11 cellular contexts compared by ENCODE assay signal in the genomic region with DNA sequence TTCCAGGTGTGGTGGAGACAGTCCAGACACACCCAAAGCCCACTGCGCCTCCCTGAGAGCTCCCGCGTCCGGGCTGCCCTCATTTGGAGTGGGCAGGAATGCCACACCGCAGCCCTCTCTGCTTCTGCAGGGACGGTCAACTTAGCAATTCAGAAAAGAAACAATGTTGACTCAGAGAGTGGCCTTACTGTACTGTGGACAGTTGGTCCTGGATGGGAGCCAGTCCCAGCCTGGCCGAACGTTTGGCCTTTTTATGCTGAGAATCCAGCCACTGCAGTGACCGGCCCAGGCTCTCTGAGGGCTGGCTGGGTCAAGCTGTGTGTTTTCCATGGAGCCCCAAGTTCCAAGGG. TPM values are rescaled to one million over a fixed set of nuclear protein-coding genes. Genes with fewer than 3 reads are reported as not detected.
DNase-seq lines count a peak whose midpoint lies in the region; ATAC-seq, FAIRE-seq and TF ChIP-seq lines count a peak whose summit lies in the region.
"Had no signal": no experiment of that assay in that cellular context is flagged by ENCODE, and none has a peak within 500 bp of the region (broad histone marks: within the 10 kb centered on the region; RNA-seq: fewer than 3 reads in every experiment).

No MANE protein-coding gene starts in this region.

- H3K9ac ChIP-seq in GM23248 (no peak overlapping the region), K562 (ENCODE audit: insufficient read depth in 1 of 2, low read depth in 2 of 2, low read length in 2 of 2) (no peak overlapping the region)

- CTCF ChIA-PET in K562 (lab: Yijun Ruan, JAX; ENCODE audit: low intra/inter-chr PET ratio), result no interaction called here

- no peak for TF ChIP-seq EP300 in K562 (IDR thresholded peaks at IDR 0.05; ENCODE audit: low read length)

- peak; percentile 26 for FAIRE-seq in K562 (lab: Jason Lieb, UNC)

- ATAC-seq in K562 (no peak), left ventricle myocardium superior (peak; percentile 3), sciatic nerve (no peak)

- H3K36me3 ChIP-seq in GM23248 (ENCODE audit: low read depth) (peaks cover 48% of the 10 kb centered on the region), K562 (ENCODE audit: control insufficient read depth, insufficient read depth, low read length) (peaks cover 2% of the 10 kb centered on the region; the same call in 1 of the 3 replicates)

- BruUV-seq in K562 (replicated peaks; lab: Mats Ljungman, UMichigan), result no TSS peak

- TF ChIP-seq POLR2A in K562 (conservative IDR thresholded peaks at IDR 0.05), result no peak

- H2AFZ ChIP-seq in GM23248, result no peak overlapping the region
- H2AFZ ChIP-seq in K562 (ENCODE audit: low read depth, low read length), result no peak overlapping the region

- DNase-seq in GM23248 (peak; percentile 46), K562 (ENCODE audit: extremely low read depth in 1 of 4, low spot score in 3 of 4) (no peak), left ventricle myocardium superior (peak; percentile 62), renal cortical epithelial cell (ENCODE audit: low read depth) (peak; percentile 61), SKM-1 treated with dmso at 0.1 percent for 144 hours (lab: John Stamatoyannopoulos, UW; ENCODE audit: unreplicated experiment) (no peak), AML-193 (lab: John Stamatoyannopoulos, UW) (no peak), NCI-H82 (lab: John Stamatoyannopoulos, UW) (no peak), sciatic nerve (ENCODE audit: low spot score) (no peak)
- DNase-seq: activated B cell treated with CpG ODN at 0.5 μM for 24 hours; activated effector memory CD4-positive, alpha-beta T cell treated with Interleukin-2 at 50 U/mL for 16 hours; Calu3 had no signal

- no peak for TF ChIP-seq CTCF in K562 (IDR thresholded peaks at IDR 0.05 in 2 of 3, conservative IDR thresholded peaks at IDR 0.05 in 1 of 3; ENCODE audit: insufficient read depth in 2 of 3, low read depth in 1 of 3, low read length in 3 of 3)

- H3K27ac ChIP-seq in GM23248 (peak overlapping the region; percentile 21), K562 (ENCODE audit: extremely low read depth, low read depth, low read length) (no peak overlapping the region)

- peaks cover 100% of the 10 kb centered on the region for H3K79me2 ChIP-seq in GM23248 (ENCODE audit: insufficient read depth)
- peaks cover 29% of the 10 kb centered on the region for H3K79me2 ChIP-seq in K562 (ENCODE audit: control insufficient read depth, insufficient read depth, low read length)

- H3K4me3 ChIP-seq in GM23248 (no peak overlapping the region), K562 (no peak overlapping the region)

- H3K27me3 ChIP-seq in GM23248 (replicated peaks; ENCODE audit: insufficient read depth) (no peaks in the 10 kb centered on the region), K562 (ENCODE audit: control insufficient read depth in 2 of 2, insufficient read depth in 2 of 2, low read length in 2 of 2) (no peaks in the 10 kb centered on the region)

- 79 to 80% methylated on average over 9 of the region's 9 CpGs for WGBS in GM23248 (ENCODE audit: low coverage in 1 of 2, low lambda C conversion rate in 2 of 2, missing lambda C conversion rate in 2 of 2), 2 experiments
- WGBS in K562 (ENCODE audit: insufficient coverage, low coverage, missing lambda C conversion rate), result 57% methylated on average over 9 of the region's 9 CpGs

- peaks cover 77% of the 10 kb centered on the region for H3F3A ChIP-seq in GM23248 (ENCODE audit: insufficient read depth)

- H3K4me1 ChIP-seq in GM23248 (ENCODE audit: insufficient read depth) (peaks cover 28% of the 10 kb centered on the region), K562 (replicated peaks in 1 of 2; ENCODE audit: control insufficient read depth in 2 of 2, insufficient read depth in 2 of 2, low read length in 2 of 2) (peaks cover 35 to 66% of the 10 kb centered on the region in 2 experiments)

- H3K9me3 ChIP-seq in GM23248 (ENCODE audit: low read depth) (no peaks in the 10 kb centered on the region), K562 (replicated peaks; ENCODE audit: control insufficient read depth, insufficient read depth, low read depth, low read length) (peaks cover 2% of the 10 kb centered on the region)

- in situ Hi-C loops in GM23248 (cut with MboI) (no loop called here), K562 (cut with MboI) (no loop called here)

- no peak overlapping the region for H3K4me2 ChIP-seq in GM23248 (ENCODE audit: unreplicated experiment)
- no peak overlapping the region for H3K4me2 ChIP-seq in K562 (ENCODE audit: insufficient read depth, low read length)

- no peaks in the 10 kb centered on the region for H3K9me1 ChIP-seq in K562 (ENCODE audit: control insufficient read depth, insufficient read depth, low read length)

- H3K9me2 ChIP-seq in GM23248 (ENCODE audit: insufficient read depth), result no peaks in the 10 kb centered on the region

- H4K20me1 ChIP-seq in GM23248 (ENCODE audit: insufficient read depth) (peaks cover 35% of the 10 kb centered on the region), K562 (replicated peaks; ENCODE audit: control insufficient read depth, insufficient read depth, low read length) (no peaks in the 10 kb centered on the region)

- no peak for TF ChIP-seq RAD21 in K562 (CRISPR knock-in tag; conservative IDR thresholded peaks at IDR 0.05 in 1 of 2, IDR thresholded peaks at IDR 0.05 in 1 of 2)

- intact Hi-C loops in K562 (cut with micrococcal nuclease) (no loop called here), left ventricle myocardium superior (cut with micrococcal nuclease) (no loop called here), sciatic nerve (cut with DNase I) (no loop called here)

- POLR2A ChIA-PET in K562 (lab: Yijun Ruan, JAX), result no interaction called here

TF ChIP-seq in K562, 482 proteins besides CTCF, POLR2A, EP300 and RAD21 (continues in another document):
- TF ChIP-seq, protein P1, sequence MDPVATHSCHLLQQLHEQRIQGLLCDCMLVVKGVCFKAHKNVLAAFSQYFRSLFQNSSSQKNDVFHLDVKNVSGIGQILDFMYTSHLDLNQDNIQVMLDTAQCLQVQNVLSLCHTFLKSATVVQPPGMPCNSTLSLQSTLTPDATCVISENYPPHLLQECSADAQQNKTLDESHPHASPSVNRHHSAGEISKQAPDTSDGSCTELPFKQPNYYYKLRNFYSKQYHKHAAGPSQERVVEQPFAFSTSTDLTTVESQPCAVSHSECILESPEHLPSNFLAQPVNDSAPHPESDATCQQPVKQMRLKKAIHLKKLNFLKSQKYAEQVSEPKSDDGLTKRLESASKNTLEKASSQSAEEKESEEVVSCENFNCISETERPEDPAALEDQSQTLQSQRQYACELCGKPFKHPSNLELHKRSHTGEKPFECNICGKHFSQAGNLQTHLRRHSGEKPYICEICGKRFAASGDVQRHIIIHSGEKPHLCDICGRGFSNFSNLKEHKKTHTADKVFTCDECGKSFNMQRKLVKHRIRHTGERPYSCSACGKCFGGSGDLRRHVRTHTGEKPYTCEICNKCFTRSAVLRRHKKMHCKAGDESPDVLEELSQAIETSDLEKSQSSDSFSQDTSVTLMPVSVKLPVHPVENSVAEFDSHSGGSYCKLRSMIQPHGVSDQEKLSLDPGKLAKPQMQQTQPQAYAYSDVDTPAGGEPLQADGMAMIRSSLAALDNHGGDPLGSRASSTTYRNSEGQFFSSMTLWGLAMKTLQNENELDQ (CRISPR knock-in tag; IDR thresholded peaks at IDR 0.05; ENCODE audit: borderline replicate concordance), result no peak
- TF ChIP-seq IRF2 (CRISPR knock-in tag; IDR thresholded peaks at IDR 0.05) (no peak), PYGO2 (tag; IDR thresholded peaks at IDR 0.05) (no peak), ZC3H11A (IDR thresholded peaks at IDR 0.05; ENCODE audit: low read depth, low read length) (no peak), SP2 (IDR thresholded peaks at IDR 0.05; ENCODE audit: extremely low read depth, low read depth, low read length, poor library complexity, severe bottlenecking) (no peak), EHMT2 (IDR thresholded peaks at IDR 0.05) (no peak), MCM2 (IDR thresholded peaks at IDR 0.05; ENCODE audit: low read depth) (no peak), KLF6 (CRISPR knock-in tag; IDR thresholded peaks at IDR 0.05; ENCODE audit: borderline replicate concordance) (no peak)
- TF ChIP-seq, protein P2, sequence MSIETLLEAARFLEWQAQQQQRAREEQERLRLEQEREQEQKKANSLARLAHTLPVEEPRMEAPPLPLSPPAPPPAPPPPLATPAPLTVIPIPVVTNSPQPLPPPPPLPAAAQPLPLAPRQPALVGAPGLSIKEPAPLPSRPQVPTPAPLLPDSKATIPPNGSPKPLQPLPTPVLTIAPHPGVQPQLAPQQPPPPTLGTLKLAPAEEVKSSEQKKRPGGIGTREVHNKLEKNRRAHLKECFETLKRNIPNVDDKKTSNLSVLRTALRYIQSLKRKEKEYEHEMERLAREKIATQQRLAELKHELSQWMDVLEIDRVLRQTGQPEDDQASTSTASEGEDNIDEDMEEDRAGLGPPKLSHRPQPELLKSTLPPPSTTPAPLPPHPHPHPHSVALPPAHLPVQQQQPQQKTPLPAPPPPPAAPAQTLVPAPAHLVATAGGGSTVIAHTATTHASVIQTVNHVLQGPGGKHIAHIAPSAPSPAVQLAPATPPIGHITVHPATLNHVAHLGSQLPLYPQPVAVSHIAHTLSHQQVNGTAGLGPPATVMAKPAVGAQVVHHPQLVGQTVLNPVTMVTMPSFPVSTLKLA (conservative IDR thresholded peaks at IDR 0.05), result no peak

RNA-seq across cellular contexts. Expression of a gene that starts 7.2 kb away (rescaled TPM):
- 998 and 1,035 TPM in 2 replicates for total RNA-seq in GM23248 (2014; rRNA removed; shearing (Covaris generic))
- 822 and 865 TPM in 2 replicates for polyA plus RNA-seq in GM23248 (2016; fragmentation: Nextera tagmentation; extraction: Ambion mirVana)
- 18.0 and 37.2 TPM in 2 replicates for total RNA-seq in K562 (2011; cell fraction: chromatin; rRNA removed; ENCODE audit: low replicate concordance)
- 25.2 and 27.5 TPM in 2 replicates for total RNA-seq in K562 (2011; cell fraction: nucleolus; rRNA removed)
- 19.7 and 20.2 TPM in 2 replicates for total RNA-seq in K562 (2011; cell fraction: nucleoplasm; rRNA removed)
- 8.4 and 8.8 TPM in 2 replicates for total RNA-seq in K562 (2014; rRNA removed)
- 0.99 and 1.7 TPM in 2 replicates for total RNA-seq in K562 (2014; rRNA removed; fragmentation: Illumina TruSeq; extraction: Trizol)
- 4.2 and 4.6 TPM in 2 replicates for total RNA-seq in K562 (2015; rRNA removed; fragmentation: Illumina TruSeq; extraction: Trizol)
- 9.6 and 9.7 TPM in 2 replicates for total RNA-seq in K562 (2021)
- polyA plus RNA-seq in K562 (2011; rRNA removed), result 4.9 and 8.8 TPM in 2 replicates
- 9.4 and 10.6 TPM in 2 replicates for polyA plus RNA-seq in K562 (2011; cell fraction: cytosol; rRNA removed)
- 24.5 and 26.4 TPM in 2 replicates for polyA plus RNA-seq in K562 (2011; cell fraction: nucleus; rRNA removed)
- polyA plus RNA-seq in K562 (2012), result 10.4 and 26.9 TPM in 2 replicates
- polyA plus RNA-seq in K562 (2014; fragmentation: Illumina TruSeq; extraction: Trizol), result 4.4 and 6.1 TPM in 2 replicates
- under 1 TPM in 1 of 2 experiments, not detected in 1; 0.14 TPM for polyA plus RNA-seq in K562 (2014; fragmentation: Nextera tagmentation; extraction: Ambion mirVana)
- polyA plus RNA-seq in K562 (2014; rRNA removed), result 9.7 and 10.9 TPM in 2 replicates
- polyA minus RNA-seq in K562 (2011; rRNA and poly(A)+ RNA removed), result 2.0 and 2.2 TPM in 2 replicates
- polyA minus RNA-seq in K562 (2011; cell fraction: cytosol; rRNA and poly(A)+ RNA removed), result 2.3 and 4.6 TPM in 2 replicates
- 2.8 and 4.3 TPM in 2 replicates for polyA minus RNA-seq in K562 (2011; cell fraction: nucleus; rRNA and poly(A)+ RNA removed)
- 210 TPM for total RNA-seq in left ventricle myocardium superior
- total RNA-seq in renal cortical epithelial cell, result 174 and 236 TPM in 2 replicates
- 302 TPM for total RNA-seq in sciatic nerve

Comparison
In these comparisons a context has a peak if more than half of its experiments do, and no peak if none do; other contexts are left out.
1. DNase-seq: peak in GM23248 (single experiment), left ventricle myocardium superior (single experiment) and renal cortical epithelial cell (single experiment); none in K562 (0 of 4), SKM-1 treated with dmso at 0.1 percent for 144 hours (single experiment), AML-193 (0 of 2), NCI-H82 (single experiment) and sciatic nerve (single experiment).